8 cellular contexts compared by ENCODE assay signal in the genomic region with DNA sequence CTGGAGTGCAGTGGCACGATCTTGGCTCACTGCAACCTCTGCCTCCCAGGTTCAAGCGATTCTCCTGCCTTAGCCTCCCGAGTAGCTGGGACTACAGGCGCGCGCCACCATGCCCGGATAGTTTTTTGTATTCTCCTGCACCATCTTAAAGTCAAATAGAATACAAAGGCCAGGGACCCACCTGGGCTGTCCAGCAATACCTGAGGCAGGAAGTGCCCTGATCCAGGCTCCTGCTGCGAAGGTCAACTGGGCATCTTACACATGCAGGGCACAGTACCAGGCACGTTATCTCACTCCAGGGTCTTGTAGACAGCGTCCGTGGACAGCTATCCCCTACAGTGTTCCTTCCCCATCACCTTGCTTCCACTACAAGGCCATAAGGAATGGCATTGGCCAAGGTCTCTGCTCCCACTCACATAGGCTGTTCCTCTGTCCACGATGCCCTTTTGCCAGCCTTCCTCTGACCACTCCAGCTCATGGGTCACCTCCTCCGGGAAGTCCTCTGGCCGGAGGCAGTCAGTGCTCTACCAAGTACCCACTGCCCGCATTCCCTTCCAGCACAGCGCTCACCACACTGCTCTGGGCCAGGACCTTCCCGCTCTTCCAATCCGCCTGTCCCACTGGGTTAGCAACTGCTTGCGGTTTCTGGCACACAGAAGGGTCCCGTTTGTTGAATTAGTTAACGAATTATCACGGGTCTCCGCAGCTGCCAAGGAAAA. TPM values are rescaled to one million over a fixed set of nuclear protein-coding genes. Genes with fewer than 3 reads are reported as not detected.
A peak's percentile ranks its signal among the peaks of the same experiment; 100 is the strongest.
DNase-seq lines count a peak whose midpoint lies in the region; ATAC-seq and TF ChIP-seq lines count a peak whose summit lies in the region.

No MANE protein-coding gene starts in this region.

- WGBS in spleen, 5 donors = 66 to 75% (median 73%) methylated on average over 22 to 23 of the region's 23 CpGs

- peak overlapping the region in 7 of 8 donors; percentile 18 to 85 (median 77) for H3K27ac ChIP-seq in spleen

- DNase-seq in HFF-Myc (ENCODE audit: extremely low read depth, low read depth) (no peak), adipocyte (ENCODE audit: low read depth) (peak; percentile 55), spleen (peak; percentile 57), NCI-H1694 treated with DMSO at 0.1 percent for 48 hours (lab: John Stamatoyannopoulos, UW) (no peak), cortex of kidney (lab: John Stamatoyannopoulos, UW) (no peak), middle frontal gyrus (ENCODE audit: extremely low spot score, low spot score) (no peak)

- no peaks in the 10 kb centered on the region for H3K36me3 ChIP-seq in adipocyte (ENCODE audit: control insufficient read depth, insufficient read depth, low read length, severe bottlenecking)
- H3K36me3 ChIP-seq in spleen = no peaks in the 10 kb centered on the region

- peaks cover 43% of the 10 kb centered on the region for H3K4me1 ChIP-seq in adipocyte (ENCODE audit: control insufficient read depth, insufficient read depth, low read length)
- peaks cover 4 to 74% (median 33%) of the 10 kb centered on the region in 6 donors for H3K4me1 ChIP-seq in spleen

- H3K9ac ChIP-seq in adipocyte (ENCODE audit: low read length) = peak overlapping the region; percentile 76

- H3K27me3 ChIP-seq in adipocyte (replicated peaks; ENCODE audit: control insufficient read depth, insufficient read depth, low read length) = peaks cover under 1% of the 10 kb centered on the region
- peaks cover 0 to 29% (median 11%) of the 10 kb centered on the region in 7 donors for H3K27me3 ChIP-seq in spleen (replicated peaks in 1 of 7)

- intact Hi-C loops in spleen (cut with DNase I; ENCODE audit: low total_unique reads) = no loop called here

- H3K4me3 ChIP-seq in HFF-Myc (replicated peaks; ENCODE audit: low read depth, low read length) (peak overlapping the region; percentile 54), adipocyte (ENCODE audit: low read length) (peak overlapping the region; percentile 79), iPS-18c (ENCODE audit: insufficient read depth, low read depth, low read length) (peak overlapping the region; percentile 63), spleen (peak overlapping the region; percentile 41 to 81 (median 70))

- no peak for TF ChIP-seq POLR2A in spleen (IDR thresholded peaks at IDR 0.05)

- TF ChIP-seq CTCF in HFF-Myc (IDR thresholded peaks at IDR 0.05; ENCODE audit: low read depth, low read length, missing control alignments) (no peak), spleen (IDR thresholded peaks at IDR 0.05 in 8 of 11, conservative IDR thresholded peaks at IDR 0.05 in 3 of 11) (no peak)

- H3K9me3 ChIP-seq in adipocyte (ENCODE audit: control insufficient read depth, low read length) = no peaks in the 10 kb centered on the region
- H3K9me3 ChIP-seq in iPS-18c (ENCODE audit: control insufficient read depth, insufficient read depth, low read length) = peaks cover 4% of the 10 kb centered on the region
- H3K9me3 ChIP-seq in spleen = no peaks in the 10 kb centered on the region

- no peak for ATAC-seq in HG02610 (IDR thresholded peaks at IDR 0.05; ENCODE audit: unreplicated experiment)

RNA-seq across cellular contexts. Expression of gene P4HA2, which starts 1.0 kb away (rescaled TPM):
- 10 to 100 TPM in 6 of 7 donors, 1 to 10 TPM in 1; 8.2 to 38.1 (median 15.6) TPM for total RNA-seq in spleen
- 1 to 10 TPM; 2.7 to 4.8 (median 4.1) TPM for polyA plus RNA-seq in spleen

RNA-seq across cellular contexts. Expression of gene PDLIM4, which starts 30.8 kb away (rescaled TPM):
- 10 to 100 TPM in 1 of 7 donors, 1 to 10 TPM in 6; 3.5 to 17.4 (median 9.0) TPM for total RNA-seq in spleen
- polyA plus RNA-seq in spleen = 10 to 100 TPM in 1 of 3 donors, 1 to 10 TPM in 2; 7.5 to 16.9 (median 9.0) TPM

Comparison
In these comparisons a context has a peak if more than half of its experiments do, and no peak if none do; other contexts are left out.
1. DNase-seq: peak in adipocyte (single experiment) and spleen (single experiment); none in HFF-Myc (single experiment), NCI-H1694 treated with DMSO at 0.1 percent for 48 hours (single experiment), cortex of kidney (single experiment) and middle frontal gyrus (single experiment).
2. Peak in every context shown above with its lines, with median percentiles within 50 percentile points of each other: H3K4me3 ChIP-seq.